ENCODE assay signal across 1 cellular context in genomic region chr6:17283074-17283473, GRCh38.
TF ChIP-seq lines count a peak whose summit lies in the region.

No MANE protein-coding gene starts in this region.

TF ChIP-seq in HepG2, 621 proteins besides CTCF, POLR2A, EP300 and RAD21:
- TF ChIP-seq MAFF (IDR thresholded peaks at IDR 0.05; ENCODE audit: low read depth, low read length) (peak; percentile 51; the same call in 1 of the 2 replicates), MAFK (conservative IDR thresholded peaks at IDR 0.05 in 1 of 2, IDR thresholded peaks at IDR 0.05 in 1 of 2; ENCODE audit: low read length in 2 of 2) (peak; percentile 65 to 73), KAT7 (CRISPR knock-in tag; IDR thresholded peaks at IDR 0.05; ENCODE audit: borderline replicate concordance) (no peak), ZNF354B (CRISPR knock-in tag; IDR thresholded peaks at IDR 0.05) (no peak), SMAD3 (CRISPR knock-in tag; IDR thresholded peaks at IDR 0.05) (no peak)
